In genomic region chr12:92133795-92134637, GRCh38 we compare ENCODE assay signal across 8 cellular contexts. TPM values are rescaled to one million over a fixed set of nuclear protein-coding genes. Genes with fewer than 3 reads are reported as not detected.
A peak's percentile ranks its signal among the peaks of the same experiment; 100 is the strongest.
DNase-seq lines count a peak whose midpoint lies in the region; FAIRE-seq and TF ChIP-seq lines count a peak whose summit lies in the region.

No MANE protein-coding gene starts in this region.

- no peak overlapping the region for H2AFZ ChIP-seq in smooth muscle cell (ENCODE audit: low read depth)

- H3K4me3 Mint-ChIP-seq in dendritic cell treated with granulocyte-macrophage colony-stimulating factor and Interleukin-4, amounts not matched to agents 40 ng/mL and 50 ng/mL, for 4 days: peak overlapping the region; percentile 21

- no peaks in the 10 kb centered on the region for H3K27me3 ChIP-seq in cardiac muscle cell
- no peaks in the 10 kb centered on the region for H3K27me3 ChIP-seq in smooth muscle cell (ENCODE audit: low read depth)
- 0 out of 2 replicates have a peak, but pooled peaks cover 3% of the 10 kb centered on the region for H3K27me3 ChIP-seq in HAP-1 (ENCODE audit: low read depth)

- no peak overlapping the region for H3K9ac ChIP-seq in smooth muscle cell (ENCODE audit: low read depth)

- no peaks in the 10 kb centered on the region for H3K9me3 Mint-ChIP-seq in dendritic cell treated with granulocyte-macrophage colony-stimulating factor and Interleukin-4, amounts not matched to agents 40 ng/mL and 50 ng/mL, for 4 days

- intact Hi-C loops in cardiac septum (cut with DNase I): loop anchor here (5.0 kb wide), 1 partner anchor 57 kb away; no protein-coding TSS in a partner anchor
- intact Hi-C loops in dendritic cell treated with granulocyte-macrophage colony-stimulating factor and Interleukin-4, amounts not matched to agents 40 ng/mL and 50 ng/mL, for 4 days (cut with micrococcal nuclease): no loop called here

- peaks cover 70% of the 10 kb centered on the region for H3K4me1 Mint-ChIP-seq in dendritic cell treated with granulocyte-macrophage colony-stimulating factor and Interleukin-4, amounts not matched to agents 40 ng/mL and 50 ng/mL, for 4 days (ENCODE audit: low read depth)

- no peak for FAIRE-seq in D721Med (lab: Jason Lieb, UNC)

- peaks cover 10% of the 10 kb centered on the region for H3F3A ChIP-seq in smooth muscle cell (ENCODE audit: low read depth)

- no peaks in the 10 kb centered on the region for H3K36me3 ChIP-seq in cardiac muscle cell
- H3K36me3 ChIP-seq in smooth muscle cell (ENCODE audit: low read depth): no peaks in the 10 kb centered on the region
- H3K36me3 ChIP-seq in HAP-1 (replicated peaks): no peaks in the 10 kb centered on the region

- H3K4me2 ChIP-seq in smooth muscle cell: peak overlapping the region; percentile 8

- H3K9me3 ChIP-seq in cardiac muscle cell (ENCODE audit: low read depth) (no peaks in the 10 kb centered on the region), smooth muscle cell (replicated peaks; ENCODE audit: low read depth) (no peaks in the 10 kb centered on the region), HAP-1 (no peaks in the 10 kb centered on the region)

- H3K27ac Mint-ChIP-seq in dendritic cell treated with granulocyte-macrophage colony-stimulating factor and Interleukin-4, amounts not matched to agents 40 ng/mL and 50 ng/mL, for 4 days: peak overlapping the region; percentile 82

- TF ChIP-seq CTCF in cardiac muscle cell (IDR thresholded peaks at IDR 0.05; ENCODE audit: low read depth, low read length) (no peak), NB4 (IDR thresholded peaks at IDR 0.05; ENCODE audit: low read depth, low read length) (no peak), smooth muscle cell (IDR thresholded peaks at IDR 0.05; ENCODE audit: borderline replicate concordance, insufficient read depth, poor library complexity, severe bottlenecking) (no peak), D721Med (IDR thresholded peaks at IDR 0.05; ENCODE audit: insufficient read depth, missing control alignments) (no peak)

- H4K20me1 ChIP-seq in smooth muscle cell (ENCODE audit: low read depth): peaks cover 78% of the 10 kb centered on the region

- no peak for TF ChIP-seq POLR2A in NB4 (IDR thresholded peaks at IDR 0.05; ENCODE audit: extremely low read depth, insufficient read length)

- in situ Hi-C loops in HAP-1 (cut with MboI; ENCODE audit: low sequenced_read_pairs): no loop called here

- peaks cover 86% of the 10 kb centered on the region for H3K79me2 ChIP-seq in smooth muscle cell (ENCODE audit: low read depth)

- H3K27ac ChIP-seq in cardiac muscle cell (peak overlapping the region; percentile 99), smooth muscle cell (ENCODE audit: low read depth) (peak overlapping the region; percentile 51)

- H3K4me1 ChIP-seq in cardiac muscle cell (ENCODE audit: low read depth) (peaks cover 84% of the 10 kb centered on the region), smooth muscle cell (ENCODE audit: low read depth) (peaks cover 41% of the 10 kb centered on the region), HAP-1 (peaks cover 32% of the 10 kb centered on the region)

- H3K36me3 Mint-ChIP-seq in dendritic cell treated with granulocyte-macrophage colony-stimulating factor and Interleukin-4, amounts not matched to agents 40 ng/mL and 50 ng/mL, for 4 days (ENCODE audit: low read depth): peaks cover 6% of the 10 kb centered on the region

- DNase-seq in cardiac muscle cell (ENCODE audit: low read depth in 1 of 2, low spot score in 1 of 2): no peak
- no peak for DNase-seq in cardiac septum (ENCODE audit: low spot score)
- peak; percentile 54 for DNase-seq in NB4 (ENCODE audit: low read depth)
- DNase-seq in smooth muscle cell (lab: John Stamatoyannopoulos, UW; ENCODE audit: unreplicated experiment): no peak
- DNase-seq in D721Med (ENCODE audit: insufficient read length, low spot score): no peak
- DNase-seq in activated CD4-positive, alpha-beta T cell treated with anti-CD3 and anti-CD28 coated beads, Interleukin-2, amount 50 U/mL, for 4 hours: no peak
- no peak for DNase-seq in HAP-1 (ENCODE audit: low spot score in 2 of 2)

- no peak overlapping the region for H3K4me3 ChIP-seq in cardiac muscle cell
- no peak overlapping the region for H3K4me3 ChIP-seq in NB4 (ENCODE audit: low read depth, low read length)
- no peak overlapping the region for H3K4me3 ChIP-seq in smooth muscle cell
- H3K4me3 ChIP-seq in HAP-1: no peak overlapping the region

- H3K27me3 Mint-ChIP-seq in dendritic cell treated with granulocyte-macrophage colony-stimulating factor and Interleukin-4, amounts not matched to agents 40 ng/mL and 50 ng/mL, for 4 days: no peaks in the 10 kb centered on the region

- WGBS in smooth muscle cell (ENCODE audit: low lambda C conversion rate): 51% methylated on average over 3 of the region's 3 CpGs

RNA-seq across cellular contexts. Expression of gene BTG1, which starts 11.6 kb away (rescaled TPM):
- 46.4 and 61.2 TPM in 2 replicates for total RNA-seq in cardiac muscle cell
- polyA plus RNA-seq in cardiac muscle cell: 219 and 277 TPM in 2 replicates
- total RNA-seq in cardiac septum: 72.8 TPM
- 37.6 and 42.1 TPM in 2 replicates for total RNA-seq in smooth muscle cell
- polyA plus RNA-seq in smooth muscle cell: 70.4 and 108 TPM in 2 replicates
